Comparison of ENCODE assay signal across 23 cellular contexts in genomic region chr10:97915761-97916160, GRCh38.
A peak's percentile ranks its signal among the peaks of the same experiment; 100 is the strongest.
DNase-seq lines count a peak whose midpoint lies in the region; ATAC-seq and TF ChIP-seq lines count a peak whose summit lies in the region.
"Had no signal": no experiment of that assay in that cellular context is flagged by ENCODE, and none has a peak within 500 bp of the region (broad histone marks: within the 10 kb centered on the region; RNA-seq: fewer than 3 reads in every experiment).

No MANE protein-coding gene starts in this region.

- in situ Hi-C loops in G401 (cut with HindIII; ENCODE audit: low sequenced_read_pairs): no loop called here

- no peak for TF ChIP-seq EP300 in gastroesophageal sphincter (IDR thresholded peaks at IDR 0.05)

- H3K27me3 ChIP-seq in prostate gland (replicated peaks; ENCODE audit: insufficient read depth): no peaks in the 10 kb centered on the region
- peaks cover 32% of the 10 kb centered on the region for H3K27me3 ChIP-seq in gastroesophageal sphincter
- H3K27me3 ChIP-seq: pancreas, tibial nerve had no signal

- intact Hi-C loops in prostate gland (cut with DNase I): loop anchor here (2.0 to 10.0 kb wide), 2 partner anchors 129 to 399 kb away; no protein-coding TSS in a partner anchor

- H3K4me1 ChIP-seq in prostate gland (replicated peaks) (no peaks in the 10 kb centered on the region), gastroesophageal sphincter (peaks cover 0 to 28% (median 0%) of the 10 kb centered on the region in 3 donors)
- H3K4me1 ChIP-seq: pancreas had no signal

- H3K4me3 ChIP-seq in prostate gland: no peak overlapping the region
- H3K4me3 ChIP-seq in gastroesophageal sphincter: no peak overlapping the region
- H3K4me3 ChIP-seq: K562, lung, pancreas, tibial nerve had no signal

- TF ChIP-seq POLR2A in prostate gland (IDR thresholded peaks at IDR 0.05) (no peak), gastroesophageal sphincter (IDR thresholded peaks at IDR 0.05) (no peak)

- H3K9me3 ChIP-seq in prostate gland (no peaks in the 10 kb centered on the region), gastroesophageal sphincter (no peaks in the 10 kb centered on the region)
- H3K9me3 ChIP-seq: pancreas, tibial nerve had no signal

- no peak for TF ChIP-seq CTCF in VCaP (conservative IDR thresholded peaks at IDR 0.05)
- TF ChIP-seq CTCF in prostate gland (IDR thresholded peaks at IDR 0.05): no peak
- TF ChIP-seq CTCF in gastroesophageal sphincter (IDR thresholded peaks at IDR 0.05): no peak

- ATAC-seq in gastroesophageal sphincter (no peak), GM21825 (IDR thresholded peaks at IDR 0.05; ENCODE audit: unreplicated experiment) (no peak), HG03108 (IDR thresholded peaks at IDR 0.05; ENCODE audit: unreplicated experiment) (no peak)
- ATAC-seq: stimulated activated naive B cell treated with anti-CD40 and anti-IgM and Interleukin-4, amounts not matched to agents 10 μg/mL and 1 μg/mL and 100 μg/mL, for 72 hours had no signal

- H3K27ac ChIP-seq in VCaP: peak overlapping the region; percentile 68; the same call in 1 of the 2 replicates
- no peak overlapping the region for H3K27ac ChIP-seq in prostate gland
- no peak overlapping the region for H3K27ac ChIP-seq in gastroesophageal sphincter

- 24% methylated on average over 9 of the region's 9 CpGs for WGBS in prostate gland
- 61 to 76% methylated on average over 7 to 9 of the region's 9 CpGs for whole genome bisulfite sequencing in gastroesophageal sphincter (ENCODE audit: low coverage in 1 of 2), 2 donors

- H3K36me3 ChIP-seq in prostate gland: no peaks in the 10 kb centered on the region
- no peaks in the 10 kb centered on the region for H3K36me3 ChIP-seq in gastroesophageal sphincter
- H3K36me3 ChIP-seq: pancreas, tibial nerve had no signal

- DNase-seq in G401 (ENCODE audit: low spot score) (peak; percentile 88), globus pallidus (ENCODE audit: low spot score) (peak; percentile 93), prostate gland (ENCODE audit: low spot score) (peak; percentile 27), HPDE6-E6E7 (ENCODE audit: extremely low spot score) (no peak)
- DNase-seq: activated CD8-positive, alpha-beta memory T cell treated with anti-CD3 and anti-CD28 coated beads for 24 hours; activated naive CD4-positive, alpha-beta T cell treated with anti-CD3 and anti-CD28 coated beads, Interleukin-2, amount 50 U/mL, for 16 hours; activated T-cell treated with anti-CD3 and anti-CD28 coated beads, Interleukin-2, amount 50 U/mL, for 72 hours; CD8-positive, alpha-beta memory T cell; cortex of kidney; DMS79 treated with DMSO at 0.1 percent for 48 hours; naive B cell; NCI-H187 treated with DMSO at 0.1 percent for 48 hours; NCI-H526 treated with DMSO at 0.1 percent for 48 hours; pancreas; stimulated activated CD4-positive, alpha-beta T cell treated with anti-CD3 and anti-CD28 coated beads, Interleukin-1b, Interleukin-23, amount 100 ng/mL, for 48 hours; stimulated activated naive B cell treated with anti-CD40 and anti-IgM and Interleukin-4, amounts not matched to agents 10 μg/mL and 1 μg/mL and 100 μg/mL, for 72 hours had no signal
